ENCODE assay signal across 34 cellular contexts in genomic region chr14:50423529-50423928, GRCh38.
"Had no signal": no experiment of that assay in that cellular context is flagged by ENCODE, and none has a peak within 500 bp of the region (broad histone marks: within the 10 kb centered on the region; RNA-seq: fewer than 3 reads in every experiment).

No MANE protein-coding gene starts in this region.

- H3K9me3 ChIP-seq: MG63 had no signal

- DNase-seq: Karpas-422, Kasumi-1, MG63, MM.1S, MV-4-11, NCI-H1048, NCI-H1092, NCI-H1092 treated with DMSO at 0.1 percent for 48 hours, NCI-H1105, NCI-H1105 treated with DMSO at 0.1 percent for 48 hours, NCI-H1417, NCI-H1417 treated with DMSO at 0.1 percent for 48 hours, NCI-H1436, NCI-H1436 treated with DMSO at 0.1 percent for 48 hours, NCI-H146, NCI-H1694, NCI-H1694 treated with DMSO at 0.1 percent for 48 hours, NCI-H187, NCI-H187 treated with DMSO at 0.1 percent for 48 hours, NCI-H1930, NCI-H2029, NCI-H2029 treated with DMSO at 0.1 percent for 48 hours, NCI-H2081, NCI-H2081 treated with DMSO at 0.1 percent for 48 hours, NCI-H2107, NCI-H2171, NCI-H2171 treated with DMSO at 0.1 percent for 48 hours, NCI-H2227 treated with DMSO at 0.1 percent for 48 hours, NCI-H226, NCI-H345, NCI-H446, NCI-H446 treated with DMSO at 0.1 percent for 48 hours, NCI-H510A, NCI-H510A treated with DMSO at 0.1 percent for 48 hours had no signal

- H3K27me3 ChIP-seq: MG63 had no signal

- H3K4me3 ChIP-seq: MG63 had no signal
